ENCODE assay signal across 9 cellular contexts in the genomic region with DNA sequence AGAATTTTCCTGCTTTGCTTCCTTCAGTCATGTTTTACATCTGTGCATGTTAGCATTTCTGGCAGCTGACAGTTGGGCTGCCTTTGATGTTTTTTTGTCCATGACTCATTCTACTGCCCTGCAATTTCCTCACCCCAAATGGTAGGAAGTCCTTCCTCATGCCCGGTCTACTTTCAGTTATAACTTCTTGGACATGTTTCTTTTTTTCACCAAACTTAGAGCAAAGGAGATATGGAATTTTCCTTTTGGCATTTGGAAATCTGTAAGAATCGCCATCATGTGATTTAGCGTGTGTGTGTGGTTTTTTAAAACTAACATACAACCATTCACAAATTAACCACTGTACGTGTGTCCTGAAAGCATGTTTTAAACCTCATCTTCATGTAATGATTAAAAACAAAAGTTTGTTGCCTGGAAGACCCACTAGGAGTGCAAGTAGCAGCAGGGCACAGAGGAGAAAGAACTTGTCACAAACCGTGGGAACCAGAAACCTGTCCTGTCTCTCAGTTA.
DNase-seq lines count a peak whose midpoint lies in the region; ATAC-seq and TF ChIP-seq lines count a peak whose summit lies in the region.
"Had no signal": no experiment of that assay in that cellular context is flagged by ENCODE, and none has a peak within 500 bp of the region (broad histone marks: within the 10 kb centered on the region; RNA-seq: fewer than 3 reads in every experiment).

No MANE protein-coding gene starts in this region.

- no peaks in the 10 kb centered on the region for H3K27me3 ChIP-seq in DND-41 (ENCODE audit: insufficient read depth, low read length, poor library complexity)
- no peaks in the 10 kb centered on the region for H3K27me3 ChIP-seq in naive thymus-derived CD4-positive, alpha-beta T cell (ENCODE audit: control insufficient read depth in 2 of 2, insufficient read depth in 2 of 2, low read length in 2 of 2)

- H3K4me1 Mint-ChIP-seq in naive thymus-derived CD4-positive, alpha-beta T cell, result peaks cover 6 to 23% (median 12%) of the 10 kb centered on the region in 7 donors

- POLR2A ChIA-PET in naive thymus-derived CD4-positive, alpha-beta T cell (lab: Charles Lee), result interaction anchor here (1.0 kb wide), 1 partner anchor 25 kb away, joined by 3 read pairs; no protein-coding TSS in a partner anchor

- no peaks in the 10 kb centered on the region for H3K79me2 ChIP-seq in DND-41 (ENCODE audit: insufficient read depth, low read length)

- H3K36me3 ChIP-seq in DND-41 (ENCODE audit: insufficient read depth, low read length), result no peaks in the 10 kb centered on the region
- H3K36me3 ChIP-seq in naive thymus-derived CD4-positive, alpha-beta T cell (ENCODE audit: control insufficient read depth in 2 of 3, insufficient read depth in 3 of 3, low read length in 3 of 3), result no peaks in the 10 kb centered on the region

- H3K27me3 Mint-ChIP-seq in naive thymus-derived CD4-positive, alpha-beta T cell, result no peaks in the 10 kb centered on the region

- peaks cover 14% of the 10 kb centered on the region for H3K4me1 ChIP-seq in DND-41 (ENCODE audit: insufficient read depth, low read length)
- H3K4me1 ChIP-seq in naive thymus-derived CD4-positive, alpha-beta T cell (ENCODE audit: control insufficient read depth in 2 of 2, insufficient read depth in 2 of 2, low read length in 2 of 2), result no peaks in the 10 kb centered on the region

- ATAC-seq in DND-41 (ENCODE audit: insufficient read depth, low read depth), result peak; percentile 79
- peak; percentile 87 for ATAC-seq in GM21447 (IDR thresholded peaks at IDR 0.05; ENCODE audit: unreplicated experiment)
- no peak for ATAC-seq in naive thymus-derived CD4-positive, alpha-beta T cell
- ATAC-seq in HG03025 (IDR thresholded peaks at IDR 0.05; ENCODE audit: low FRiP score, unreplicated experiment), result no peak

- peak overlapping the region; percentile 4; the same call in 1 of the 2 replicates for H3K4me2 ChIP-seq in DND-41 (ENCODE audit: insufficient read depth, low read length)

- peaks cover 0 to 9% (median 0%) of the 10 kb centered on the region in 5 donors for H3K36me3 Mint-ChIP-seq in naive thymus-derived CD4-positive, alpha-beta T cell
- H3K36me3 Mint-ChIP-seq: type B pancreatic cell had no signal

- H3K9me3 Mint-ChIP-seq in naive thymus-derived CD4-positive, alpha-beta T cell, result peaks cover 0 to 5% (median 0%) of the 10 kb centered on the region in 11 donors
- H3K9me3 Mint-ChIP-seq: type B pancreatic cell had no signal

- CTCF ChIA-PET in naive thymus-derived CD4-positive, alpha-beta T cell (lab: Charles Lee), result no interaction called here

- H3K9me3 ChIP-seq in DND-41 (ENCODE audit: insufficient read depth, low read length, severe bottlenecking), result no peaks in the 10 kb centered on the region
- H3K9me3 ChIP-seq in naive thymus-derived CD4-positive, alpha-beta T cell (ENCODE audit: control insufficient read depth in 2 of 3, low read length in 3 of 3), result no peaks in the 10 kb centered on the region

- peak overlapping the region in 2 of 9 donors; percentile 28 to 78 for H3K27ac Mint-ChIP-seq in naive thymus-derived CD4-positive, alpha-beta T cell
- H3K27ac Mint-ChIP-seq: type B pancreatic cell had no signal

- intact Hi-C loops in naive thymus-derived CD4-positive, alpha-beta T cell (cut with micrococcal nuclease), result loop anchor here (1.0 to 2.0 kb wide), 2 partner anchors 29 to 30 kb away; no protein-coding TSS in a partner anchor

- H3K27ac ChIP-seq in DND-41 (ENCODE audit: low read length), result peak overlapping the region; percentile 54
- H3K27ac ChIP-seq in naive thymus-derived CD4-positive, alpha-beta T cell (ENCODE audit: low read depth, low read length), result no peak overlapping the region

- no peak for TF ChIP-seq CTCF in DND-41 (IDR thresholded peaks at IDR 0.05; ENCODE audit: borderline replicate concordance, extremely low read depth, low read length, poor library complexity, severe bottlenecking)

- no peak overlapping the region for H3K4me3 ChIP-seq in DND-41 (ENCODE audit: low read depth in 1 of 2, low read length in 2 of 2)
- H3K4me3 ChIP-seq in naive thymus-derived CD4-positive, alpha-beta T cell (ENCODE audit: low read length), result no peak overlapping the region

- H2AFZ ChIP-seq in DND-41 (ENCODE audit: low read depth, low read length), result peak overlapping the region; percentile 44; the same call in 1 of the 2 replicates

- no peak overlapping the region for H3K9ac ChIP-seq in DND-41 (ENCODE audit: low read depth, low read length)

- peak overlapping the region in 1 of 10 donors; percentile 61 for H3K4me3 Mint-ChIP-seq in naive thymus-derived CD4-positive, alpha-beta T cell
- H3K4me3 Mint-ChIP-seq: type B pancreatic cell had no signal

- no peaks in the 10 kb centered on the region for H4K20me1 ChIP-seq in DND-41 (ENCODE audit: insufficient read depth, low read length)

- DNase-seq in DND-41 (peak; percentile 32), NCI-H226 (peak; percentile 69), fibroblast of the conjunctiva (ENCODE audit: low read depth) (peak; percentile 33), middle frontal gyrus (ENCODE audit: extremely low spot score, low spot score) (no peak), NCI-H1436 treated with DMSO at 0.1 percent for 48 hours (lab: John Stamatoyannopoulos, UW) (no peak)
- DNase-seq in naive thymus-derived CD4-positive, alpha-beta T cell, result no peak

Comparison
In these comparisons a context has a peak if more than half of its experiments do, and no peak if none do; other contexts are left out.
1. ATAC-seq: peak in DND-41 (single experiment) and GM21447 (single experiment); none in naive thymus-derived CD4-positive, alpha-beta T cell (single experiment) and HG03025 (single experiment).
2. DNase-seq: peak in DND-41 (single experiment), NCI-H226 (single experiment) and fibroblast of the conjunctiva (single experiment); none in middle frontal gyrus (single experiment), naive thymus-derived CD4-positive, alpha-beta T cell (0 of 9) and NCI-H1436 treated with DMSO at 0.1 percent for 48 hours (single experiment).